ENCODE assay signal across 19 cellular contexts in the genomic region with DNA sequence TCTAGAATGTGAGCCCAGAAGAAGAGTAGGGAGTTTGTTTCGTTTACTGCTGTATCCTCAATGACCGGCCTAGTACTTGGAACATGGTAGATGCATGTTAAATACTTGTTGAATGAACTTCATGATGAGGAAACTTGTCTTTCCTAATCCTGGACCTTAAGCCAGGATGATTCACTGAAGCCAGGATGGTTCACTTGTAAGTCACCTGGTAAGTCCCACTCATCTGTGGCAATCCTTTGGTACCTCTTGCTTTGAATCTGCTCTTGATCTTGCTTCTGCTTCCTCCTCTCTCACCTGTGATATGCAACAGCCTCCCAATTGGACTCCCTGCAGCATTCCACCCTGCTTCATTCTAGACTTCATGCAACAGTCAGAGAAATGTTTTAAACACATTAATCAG. TPM values are rescaled to one million over a fixed set of nuclear protein-coding genes. Genes with fewer than 3 reads are reported as not detected.
DNase-seq lines count a peak whose midpoint lies in the region; ATAC-seq, FAIRE-seq and TF ChIP-seq lines count a peak whose summit lies in the region.
"Had no signal": no experiment of that assay in that cellular context is flagged by ENCODE, and none has a peak within 500 bp of the region (broad histone marks: within the 10 kb centered on the region; RNA-seq: fewer than 3 reads in every experiment).

No MANE protein-coding gene starts in this region.

- ATAC-seq in IMR-90 (ENCODE audit: low read depth) = peak; percentile 25
- no peak for ATAC-seq in HG02642 (IDR thresholded peaks at IDR 0.05; ENCODE audit: poor library complexity, unreplicated experiment)

- no TSS peak for BruUV-seq in IMR-90 (replicated peaks; lab: Mats Ljungman, UMichigan)
- BruUV-seq in endothelial cell of umbilical vein (replicated peaks; lab: Mats Ljungman, UMichigan) = no TSS peak

- no peak for TF ChIP-seq POLR2A in IMR-90 (IDR thresholded peaks at IDR 0.05; ENCODE audit: low read depth, low read length)
- no peak for TF ChIP-seq POLR2A in endothelial cell of umbilical vein (IDR thresholded peaks at IDR 0.05; ENCODE audit: low read depth, low read length)

- H3K9ac ChIP-seq in IMR-90 (ENCODE audit: low read depth, low read length) = no peak overlapping the region
- no peak overlapping the region for H3K9ac ChIP-seq in endothelial cell of umbilical vein (replicated peaks; ENCODE audit: extremely low read depth, insufficient read depth, low read length)

- peak overlapping the region; percentile 7 to 84; a peak in 3 of 4 replicates for H4K8ac ChIP-seq in IMR-90 (ENCODE audit: low read depth in 2 of 2, low read length in 2 of 2)

- H3K9me3 ChIP-seq in IMR-90 (ENCODE audit: control insufficient read depth, insufficient read depth, low read length) (no peaks in the 10 kb centered on the region), endothelial cell of umbilical vein (replicated peaks; ENCODE audit: control insufficient read depth, insufficient read depth, low read length) (no peaks in the 10 kb centered on the region)
- H3K9me3 ChIP-seq: right atrium auricular region, SJSA1, tibial nerve had no signal

- peaks cover 0 to 2% of the 10 kb centered on the region in 2 experiments; a peak in 1 of 4 replicates for H3K79me1 ChIP-seq in IMR-90 (ENCODE audit: low read depth in 1 of 2, low read length in 2 of 2)

- H4K5ac ChIP-seq in IMR-90 (ENCODE audit: low read depth, low read length) = peak overlapping the region; percentile 13; the same call in 1 of the 2 replicates

- FAIRE-seq in endothelial cell of umbilical vein (lab: Jason Lieb, UNC) = no peak
- FAIRE-seq: D721Med, H1 had no signal

- H2BK120ac ChIP-seq in IMR-90 (ENCODE audit: low read depth, low read length) = peak overlapping the region; percentile 88; the same call in 1 of the 2 replicates

- H4K91ac ChIP-seq in IMR-90 (ENCODE audit: insufficient read depth, low read depth, low read length) = peak overlapping the region; percentile 25; the same call in 1 of the 2 replicates

- H3K56ac ChIP-seq in IMR-90 (ENCODE audit: extremely low read depth, insufficient read depth, low read length) = no peak overlapping the region; the same call in 1 of the 2 replicates

- H3K9me1 ChIP-seq in IMR-90 (ENCODE audit: insufficient read depth, low read length) = peaks cover 14% of the 10 kb centered on the region
- no peaks in the 10 kb centered on the region for H3K9me1 ChIP-seq in endothelial cell of umbilical vein (replicated peaks; ENCODE audit: control insufficient read depth, extremely low read depth, insufficient read depth, low read length)

- H3K4me1 ChIP-seq in IMR-90 (ENCODE audit: control insufficient read depth, insufficient read depth, low read length) (peaks cover 27% of the 10 kb centered on the region), endothelial cell of umbilical vein (ENCODE audit: control insufficient read depth, extremely low read depth, insufficient read depth, low read length) (peaks cover 28% of the 10 kb centered on the region)

- H3K18ac ChIP-seq in IMR-90 (ENCODE audit: low read depth, low read length) = peak overlapping the region; percentile 73; the same call in 1 of the 2 replicates

- H2BK15ac ChIP-seq in IMR-90 (ENCODE audit: low read depth, low read length) = peak overlapping the region; percentile 51

- no peaks in the 10 kb centered on the region for H3K79me2 ChIP-seq in endothelial cell of umbilical vein (ENCODE audit: control insufficient read depth, insufficient read depth, low read length)

- H3K27ac ChIP-seq in IMR-90 (ENCODE audit: insufficient read depth, low read length) (no peak overlapping the region; the same call in 1 of the 2 replicates), endothelial cell of umbilical vein (ENCODE audit: insufficient read depth, low read depth, low read length) (no peak overlapping the region), caudate nucleus (ENCODE audit: low read depth, low read length) (no peak overlapping the region)
- H3K27ac ChIP-seq: right atrium auricular region, SJSA1, tibial nerve had no signal

- H2BK5ac ChIP-seq in IMR-90 (ENCODE audit: low read depth, low read length, poor library complexity, severe bottlenecking) = peak overlapping the region; percentile 98

- TF ChIP-seq RAD21 in IMR-90 (IDR thresholded peaks at IDR 0.05; ENCODE audit: low read length) = no peak

- TF ChIP-seq CTCF in AG09319 (IDR thresholded peaks at IDR 0.05; ENCODE audit: low read depth, low read length) (no peak), IMR-90 (conservative IDR thresholded peaks at IDR 0.05; ENCODE audit: low read depth, low read length) (no peak), endothelial cell of umbilical vein (IDR thresholded peaks at IDR 0.05; ENCODE audit: extremely low read depth in 1 of 2, insufficient read depth in 1 of 2, low read depth in 1 of 2, low read length in 2 of 2) (no peak)

- H3K36me3 ChIP-seq in IMR-90 (ENCODE audit: control insufficient read depth, insufficient read depth, low read length) (no peaks in the 10 kb centered on the region), endothelial cell of umbilical vein (ENCODE audit: control insufficient read depth in 2 of 2, extremely low read depth in 1 of 2, insufficient read depth in 2 of 2, low read length in 2 of 2) (no peaks in the 10 kb centered on the region)
- H3K36me3 ChIP-seq: right atrium auricular region, SJSA1, tibial nerve had no signal

- CTCF ChIA-PET in IMR-90 (lab: Yijun Ruan, JAX) = interaction anchor here (1.2 to 1.6 kb wide), 2 partner anchors 8 to 17 kb away, joined by 3 read pairs; no protein-coding TSS in a partner anchor
- CTCF ChIA-PET in endothelial cell of umbilical vein (lab: Charles Lee) = interaction anchor here (1.1 to 3.4 kb wide), 3 partner anchors 8 to 489 kb away, joined by 3 to 17 read pairs (median 3); no protein-coding TSS in a partner anchor

- dilution Hi-C loops in IMR-90 (cut with HindIII; ENCODE audit: low sequenced_read_pairs, unreplicated experiment) = no loop called here
- dilution Hi-C loops in endothelial cell of umbilical vein (cut with MboI; ENCODE audit: extremely low pct_ligation_motif_present, low sequenced_read_pairs) = no loop called here

- H4K20me1 ChIP-seq in IMR-90 (ENCODE audit: insufficient read depth, low read length) (no peaks in the 10 kb centered on the region), endothelial cell of umbilical vein (replicated peaks; ENCODE audit: control insufficient read depth, extremely low read depth, insufficient read depth, low read length) (no peaks in the 10 kb centered on the region)

- H2BK20ac ChIP-seq in IMR-90 (ENCODE audit: low read depth, low read length) = peak overlapping the region; percentile 89; the same call in 1 of the 2 replicates

- peak overlapping the region; percentile 49; the same call in 1 of the 2 replicates for H3K23ac ChIP-seq in IMR-90 (ENCODE audit: low read depth, low read length)

- H3K4ac ChIP-seq in IMR-90 (ENCODE audit: low read depth, low read length) = peak overlapping the region; percentile 80; the same call in 1 of the 2 replicates

- intact Hi-C loops in IMR-90 (cut with micrococcal nuclease) = loop anchor here (5.0 kb wide), 1 partner anchor 221 kb away; no protein-coding TSS in a partner anchor
- intact Hi-C loops in endothelial cell of umbilical vein (cut with micrococcal nuclease) = no loop called here

- no peak overlapping the region for H3K4me3 ChIP-seq in IMR-90 (ENCODE audit: insufficient read depth, low read depth, low read length)
- no peak overlapping the region for H3K4me3 ChIP-seq in endothelial cell of umbilical vein (replicated peaks in 1 of 3; ENCODE audit: insufficient read depth in 1 of 3, low read depth in 1 of 3, low read length in 3 of 3)
- H3K4me3 ChIP-seq: lung, right atrium auricular region, SJSA1, tibial nerve had no signal

- peak overlapping the region; percentile 56; the same call in 1 of the 2 replicates for H3K4me2 ChIP-seq in IMR-90 (ENCODE audit: low read depth, low read length)
- H3K4me2 ChIP-seq in endothelial cell of umbilical vein (ENCODE audit: insufficient read depth, low read length) = no peak overlapping the region

- no CpG with 5 or more reads among the region's 2 CpGs for WGBS in IMR-90 (ENCODE audit: extremely low coverage in 2 of 2, insufficient read length in 1 of 2), 2 experiments

- peak; percentile 32 for DNase-seq in AG09319 (ENCODE audit: extremely low read depth, low read depth)
- peak; percentile 97 for DNase-seq in IMR-90
- no peak for DNase-seq in endothelial cell of umbilical vein (ENCODE audit: low read depth, low spot score)
- DNase-seq in kidney tubule cell (ENCODE audit: low spot score) = peak; percentile 90
- DNase-seq in caudate nucleus (lab: John Stamatoyannopoulos, UW) = no peak
- no peak for DNase-seq in NCI-H1436 treated with DMSO at 0.1 percent for 48 hours (lab: John Stamatoyannopoulos, UW)
- DNase-seq in SKM-1 (lab: John Stamatoyannopoulos, UW; ENCODE audit: unreplicated experiment) = no peak
- DNase-seq: activated CD4-positive, alpha-beta T cell treated with anti-CD3 and anti-CD28 coated beads, Interleukin-2, amount 50 U/mL, for 4 hours; activated naive CD8-positive, alpha-beta T cell treated with anti-CD3 and anti-CD28 coated beads, Interleukin-2, amount 10 ng/mL, durations not matched to agents 7 days and 5 days; activated T-cell treated with anti-CD3 and anti-CD28 coated beads, Interleukin-2, amount 50 U/mL, for 48 hours; NCI-H1105 treated with DMSO at 0.1 percent for 48 hours; stimulated activated CD4-positive, alpha-beta T cell treated with anti-CD3 and anti-CD28 coated beads, Interleukin-2, amount 100 ng/mL, for 48 hours had no signal

- H2AFZ ChIP-seq in IMR-90 (replicated peaks; ENCODE audit: low read length, poor library complexity) (no peak overlapping the region), endothelial cell of umbilical vein (ENCODE audit: low read depth, low read length) (peak overlapping the region; percentile 37)

- POLR2A ChIA-PET in IMR-90 (lab: Charles Lee; ENCODE audit: unreplicated experiment) (no interaction called here), endothelial cell of umbilical vein (lab: Charles Lee) (no interaction called here)

- in situ Hi-C loops in IMR-90 (cut with MboI; ENCODE audit: low sequenced_read_pairs) = no loop called here

- no peaks in the 10 kb centered on the region for H3K27me3 ChIP-seq in IMR-90 (ENCODE audit: control insufficient read depth, insufficient read depth, low read length)
- no peaks in the 10 kb centered on the region for H3K27me3 ChIP-seq in endothelial cell of umbilical vein (ENCODE audit: control insufficient read depth in 2 of 2, insufficient read depth in 2 of 2, low read length in 2 of 2)
- H3K27me3 ChIP-seq: right atrium auricular region, SJSA1, tibial nerve had no signal

- H2AK5ac ChIP-seq in IMR-90 (ENCODE audit: low read depth, low read length) = peak overlapping the region; percentile 11; the same call in 1 of the 2 replicates

- H3K14ac ChIP-seq in IMR-90 (replicated peaks; ENCODE audit: low read depth, low read length) = peak overlapping the region; percentile 62

- H2AK9ac ChIP-seq in IMR-90 (replicated peaks; ENCODE audit: low read depth, low read length, poor library complexity) = no peak overlapping the region

RNA-seq across cellular contexts. Expression of a gene that starts 43.6 kb away (rescaled TPM):
- 2.2 TPM in 2 replicates for total RNA-seq in IMR-90 (2012; rRNA removed)
- 1.6 and 1.9 TPM in 2 replicates for polyA plus RNA-seq in IMR-90 (2012; rRNA removed)
- 1.2 and 1.5 TPM in 2 replicates for polyA plus RNA-seq in IMR-90 (2012; cell fraction: cytosol; rRNA removed)
- 0.35 and 0.85 TPM in 2 replicates for polyA plus RNA-seq in IMR-90 (2012; cell fraction: nucleus; rRNA removed; ENCODE audit: low replicate concordance)
- total RNA-seq in endothelial cell of umbilical vein = 12.8 and 14.3 TPM in 2 replicates
- 17.2 and 20.6 TPM in 2 replicates for polyA plus RNA-seq in endothelial cell of umbilical vein
- 15.0 and 15.4 TPM in 2 replicates for polyA plus RNA-seq in endothelial cell of umbilical vein (2011; cell fraction: cytosol; rRNA removed)
- polyA plus RNA-seq in endothelial cell of umbilical vein (2011; cell fraction: nucleus; rRNA removed) = 8.5 TPM in 2 replicates
- 10.8 and 21.0 TPM in 2 replicates for polyA plus RNA-seq in endothelial cell of umbilical vein (2012)
- 20.2 and 26.9 TPM in 2 replicates for polyA minus RNA-seq in endothelial cell of umbilical vein
- polyA minus RNA-seq in endothelial cell of umbilical vein (2011; cell fraction: cytosol; rRNA and poly(A)+ RNA removed) = not detected
- 6.6 and 6.9 TPM in 2 replicates for polyA minus RNA-seq in endothelial cell of umbilical vein (2011; cell fraction: nucleus; rRNA and poly(A)+ RNA removed)

Comparison
In these comparisons a context has a peak if more than half of its experiments do, and no peak if none do; other contexts are left out.
1. DNase-seq: peak in AG09319 (single experiment), IMR-90 (single experiment) and kidney tubule cell (single experiment); none in endothelial cell of umbilical vein (single experiment), caudate nucleus (0 of 61), NCI-H1436 treated with DMSO at 0.1 percent for 48 hours (single experiment) and SKM-1 (single experiment).